Comparison of ENCODE assay signal across 8 cellular contexts in the genomic region with DNA sequence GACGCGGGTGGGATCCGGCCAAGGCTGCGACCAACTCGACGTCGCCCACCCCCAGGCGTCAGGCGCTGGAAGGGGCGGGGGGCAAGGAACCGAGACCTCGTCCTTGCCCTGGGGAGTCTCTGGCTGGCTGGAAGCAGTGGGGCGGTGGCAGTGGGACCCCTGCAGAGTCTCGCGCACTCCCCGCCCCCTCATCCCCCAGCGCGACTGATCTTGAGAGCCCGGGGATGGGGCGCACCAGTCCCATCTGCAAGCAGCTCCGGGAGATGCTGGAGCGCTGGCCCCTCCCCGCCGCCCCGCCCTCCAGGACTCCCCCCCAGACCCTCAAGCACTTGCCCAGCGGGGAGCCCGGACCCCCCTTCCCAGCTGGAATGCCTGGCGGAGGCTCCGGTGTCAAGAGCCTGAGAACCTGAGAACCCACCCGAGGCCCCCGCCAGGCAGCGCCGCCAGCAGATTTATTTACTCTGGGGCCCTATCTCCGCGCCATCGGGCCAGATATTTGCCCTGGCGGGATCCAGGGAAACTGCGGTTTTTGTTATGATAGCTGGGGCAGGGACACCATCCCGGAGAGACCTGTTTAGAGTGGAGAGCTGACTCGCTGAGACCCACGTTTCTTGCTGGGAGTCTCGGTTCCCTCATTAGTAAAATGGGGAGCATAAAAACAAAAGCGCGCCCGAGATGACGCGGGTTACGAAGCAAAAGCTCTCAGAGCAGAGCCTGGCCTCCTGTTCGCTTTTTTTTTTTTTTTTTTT. TPM values are rescaled to one million over a fixed set of nuclear protein-coding genes. Genes with fewer than 3 reads are reported as not detected.
DNase-seq lines count a peak whose midpoint lies in the region; ATAC-seq, FAIRE-seq and TF ChIP-seq lines count a peak whose summit lies in the region.

No MANE protein-coding gene starts in this region.

- no peak overlapping the region for H3K9ac ChIP-seq in astrocyte (ENCODE audit: low read length)
- H3K9ac ChIP-seq in mucosa of rectum (ENCODE audit: low read depth in 1 of 2, low read length in 2 of 2) = peak overlapping the region in 1 of 2 donors; percentile 60

- no peaks in the 10 kb centered on the region for H4K20me1 ChIP-seq in astrocyte (ENCODE audit: insufficient read depth, low read length)

- intact Hi-C loops in CD4-positive, alpha-beta T cell (cut with DNase I, micrococcal nuclease) = no loop called here

- H3K36me3 ChIP-seq in astrocyte (ENCODE audit: insufficient read depth, low read length) (no peaks in the 10 kb centered on the region), mucosa of rectum (ENCODE audit: control insufficient read depth in 2 of 2, insufficient read depth in 2 of 2, low read length in 2 of 2) (no peaks in the 10 kb centered on the region)

- no peak overlapping the region for H2AFZ ChIP-seq in astrocyte (ENCODE audit: low read depth, low read length)

- H3K4me3 ChIP-seq in astrocyte (ENCODE audit: insufficient read depth, low read depth, low read length) (peak overlapping the region; percentile 33), mucosa of rectum (ENCODE audit: low read length in 2 of 2) (peak overlapping the region; percentile 57 to 60)

- peaks cover 3% of the 10 kb centered on the region for H3K4me1 ChIP-seq in astrocyte (ENCODE audit: insufficient read depth, low read length)
- peaks cover 0 to 7% of the 10 kb centered on the region in 2 donors for H3K4me1 ChIP-seq in mucosa of rectum (ENCODE audit: control insufficient read depth in 2 of 2, insufficient read depth in 2 of 2, low read length in 2 of 2)

- POLR2A ChIA-PET in CD4-positive, alpha-beta T cell (lab: Charles Lee) = interaction anchor here (1.3 kb wide), 1 partner anchor 38 kb away, joined by 5 read pairs; no protein-coding TSS in a partner anchor

- ATAC-seq in CD4-positive, alpha-beta T cell (ENCODE audit: poor library complexity) = peak; percentile 58
- ATAC-seq in GM19463 (IDR thresholded peaks at IDR 0.05; ENCODE audit: unreplicated experiment) = no peak
- ATAC-seq in HG03280 (IDR thresholded peaks at IDR 0.05; ENCODE audit: unreplicated experiment) = no peak
- ATAC-seq in GM21723 (IDR thresholded peaks at IDR 0.05; ENCODE audit: unreplicated experiment) = no peak

- H3K27ac Mint-ChIP-seq in CD4-positive, alpha-beta T cell = no peak overlapping the region
- no peak overlapping the region for H3K27ac Mint-ChIP-seq in astrocyte (ENCODE audit: unreplicated experiment)

- H3K4me2 ChIP-seq in astrocyte (ENCODE audit: low read length) = peak overlapping the region; percentile 79

- no peaks in the 10 kb centered on the region for H3K79me2 ChIP-seq in astrocyte (ENCODE audit: insufficient read depth, low read length)

- H3K27ac ChIP-seq in CD4-positive, alpha-beta T cell (ENCODE audit: low read depth, low read length) = no peak overlapping the region
- H3K27ac ChIP-seq in astrocyte (ENCODE audit: low read depth, low read length) (no peak overlapping the region), mucosa of rectum (ENCODE audit: low read depth in 2 of 2, low read length in 2 of 2) (no peak overlapping the region)

- H3K9me3 ChIP-seq in CD4-positive, alpha-beta T cell (ENCODE audit: control insufficient read depth, low read length) = peaks cover 25% of the 10 kb centered on the region
- H3K9me3 ChIP-seq in astrocyte (ENCODE audit: insufficient read depth, low read depth, low read length) (peaks cover 16% of the 10 kb centered on the region), mucosa of rectum (ENCODE audit: control insufficient read depth in 2 of 2, low read length in 2 of 2) (peaks cover 5 to 6% of the 10 kb centered on the region in 2 donors)

- peaks cover 7% of the 10 kb centered on the region for H3K9me3 Mint-ChIP-seq in CD4-positive, alpha-beta T cell
- H3K9me3 Mint-ChIP-seq in astrocyte (ENCODE audit: unreplicated experiment) = peaks cover 56% of the 10 kb centered on the region

- CTCF ChIA-PET in CD4-positive, alpha-beta T cell (lab: Charles Lee) = interaction anchor here (0.6 kb wide), 1 partner anchor 35 kb away, joined by 3 read pairs; no protein-coding TSS in a partner anchor

- H3K27me3 ChIP-seq in CD4-positive, alpha-beta T cell (ENCODE audit: control insufficient read depth, insufficient read depth, low read length) = peaks cover 26% of the 10 kb centered on the region
- H3K27me3 ChIP-seq in astrocyte (ENCODE audit: insufficient read depth, low read length) = peaks cover 25% of the 10 kb centered on the region
- H3K27me3 ChIP-seq in mucosa of rectum (ENCODE audit: control insufficient read depth in 2 of 2, insufficient read depth in 2 of 2, low read length in 2 of 2) = peaks cover 4% of the 10 kb centered on the region in 2 donors

- peak overlapping the region; percentile 86 for H3K4me3 Mint-ChIP-seq in CD4-positive, alpha-beta T cell
- H3K4me3 Mint-ChIP-seq in astrocyte (ENCODE audit: unreplicated experiment) = no peak overlapping the region

- no peak for FAIRE-seq in astrocyte (lab: Jason Lieb, UNC)

- DNase-seq in CD4-positive, alpha-beta T cell = no peak
- DNase-seq in HuH-7.5 (ENCODE audit: low spot score) (peak; percentile 91), astrocyte (ENCODE audit: low read depth) (no peak)
- no peak for DNase-seq in activated effector memory CD4-positive, alpha-beta T cell treated with Interleukin-2 at 50 U/mL for 16 hours

- H3K4me1 Mint-ChIP-seq in CD4-positive, alpha-beta T cell (ENCODE audit: low read depth) = peaks cover 18% of the 10 kb centered on the region
- no peaks in the 10 kb centered on the region for H3K4me1 Mint-ChIP-seq in astrocyte (ENCODE audit: low read depth, unreplicated experiment)

- H3K27me3 Mint-ChIP-seq in CD4-positive, alpha-beta T cell = peaks cover 54% of the 10 kb centered on the region
- H3K27me3 Mint-ChIP-seq in astrocyte (ENCODE audit: low read depth, unreplicated experiment) = peaks cover 55% of the 10 kb centered on the region

- H3K36me3 Mint-ChIP-seq in CD4-positive, alpha-beta T cell (ENCODE audit: low read depth) = peaks cover 18% of the 10 kb centered on the region
- peaks cover 15% of the 10 kb centered on the region for H3K36me3 Mint-ChIP-seq in astrocyte (ENCODE audit: low read depth, unreplicated experiment)

- TF ChIP-seq CTCF in CD4-positive, alpha-beta T cell (IDR thresholded peaks at IDR 0.05) = no peak
- no peak for TF ChIP-seq CTCF in astrocyte (IDR thresholded peaks at IDR 0.05; ENCODE audit: insufficient read depth, low read depth, low read length)

RNA-seq across cellular contexts. Expression of a gene that starts 1.2 kb away (rescaled TPM):
- not detected for total RNA-seq in CD4-positive, alpha-beta T cell
- not detected in 2 replicates for total RNA-seq in astrocyte

RNA-seq across cellular contexts. Expression of a gene that starts 15.4 kb away (rescaled TPM):
- 10 to 100 TPM; 22.1 to 22.5 TPM for total RNA-seq in CD4-positive, alpha-beta T cell
- 11.9 and 15.4 TPM in 2 replicates for total RNA-seq in astrocyte

RNA-seq across cellular contexts. Expression of a gene that starts 43.8 kb away (rescaled TPM):
- total RNA-seq in CD4-positive, alpha-beta T cell = 10 to 100 TPM; 50.1 to 50.5 TPM
- total RNA-seq in astrocyte = 29.0 and 34.8 TPM in 2 replicates
